ENCODE assay signal across 29 cellular contexts in the genomic region with DNA sequence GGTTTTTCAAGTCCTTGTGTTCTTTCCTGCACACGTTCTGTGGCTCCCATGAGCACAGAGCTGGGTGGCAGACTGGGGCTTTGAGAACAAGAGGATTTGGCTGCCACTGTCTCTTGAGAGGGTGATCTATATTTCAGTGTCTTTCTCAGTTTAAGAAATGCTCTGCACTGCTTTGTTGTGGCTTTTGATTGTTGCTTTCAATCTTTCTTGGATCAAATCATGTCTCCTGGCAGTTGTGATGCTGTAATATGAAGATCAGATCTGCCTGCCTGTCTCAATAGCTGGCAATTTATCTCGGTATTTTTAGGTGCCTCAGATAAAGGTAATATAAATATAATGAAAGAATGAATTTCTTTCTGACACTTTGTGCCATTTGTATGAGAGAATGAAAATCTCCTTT.
"Had no signal": no experiment of that assay in that cellular context is flagged by ENCODE, and none has a peak within 500 bp of the region (broad histone marks: within the 10 kb centered on the region; RNA-seq: fewer than 3 reads in every experiment).

No MANE protein-coding gene starts in this region.

- FAIRE-seq: urothelium cell line had no signal

- DNase-seq: stimulated activated CD4-positive, alpha-beta T cell treated with anti-CD3 and anti-CD28 coated beads, Interleukin-2, amount 100 ng/mL, for 48 hours; stimulated activated CD4-positive, alpha-beta T cell treated with anti-CD3 and anti-CD28 coated beads, Interleukin-4, amount 100 ng/mL, for 1 hour; stimulated activated CD4-positive, alpha-beta T cell treated with anti-CD3 and anti-CD28 coated beads, Interleukin-4, amount 100 ng/mL, for 24 hours; stimulated activated CD4-positive, alpha-beta T cell treated with anti-CD3 and anti-CD28 coated beads, Interleukin-4, amount 100 ng/mL, for 4 hours; stimulated activated CD8-positive, alpha-beta memory T cell treated with anti-CD3 and anti-CD28 coated beads, Interleukin-4, amount 100 ng/mL, for 48 hours; stimulated activated naive B cell treated with anti-CD40 and anti-IgM and Interleukin-4, amounts not matched to agents 10 μg/mL and 1 μg/mL and 100 μg/mL, for 72 hours; stimulated activated naive CD4-positive, alpha-beta T cell; stimulated activated naive CD4-positive, alpha-beta T cell treated with Interleukin-2 at 50 U/mL for 16 hours; stimulated activated naive CD8-positive, alpha-beta T cell treated with anti-CD3 and anti-CD28 coated beads, Interleukin-15, amount 100 ng/mL, for 72 hours; stimulated activated naive CD8-positive, alpha-beta T cell treated with anti-CD3 and anti-CD28 coated beads, Interleukin-15, Interleukin-2, amounts not matched to agents 100 U/mL and 50 U/mL, for 24 hours; stomach; substantia nigra; testis; thyroid gland; tibial artery; transverse colon; trophoblast cell; upper lobe of left lung; upper lobe of right lung; uterus had no signal

- H3K4me1 ChIP-seq: stomach, suprapubic skin, testis, thyroid gland, tibial artery, tibial nerve, transverse colon, upper lobe of left lung, upper lobe of right lung, uterus, vagina had no signal

- H3K27ac Mint-ChIP-seq: stimulated activated effector memory CD8-positive, alpha-beta T cell treated with anti-CD3 and anti-CD28 coated beads, Interleukin-12 subunit alpha, Interleukin-12 subunit beta, amount 100 ng/mL, for 72 hours; stimulated activated memory B cell treated with anti-CD40 and anti-IgM and Interleukin-4, amounts not matched to agents 10 μg/mL and 1 μg/mL and 100 μg/mL, for 72 hours; stimulated activated naive B cell treated with anti-CD40 and anti-IgM and Interleukin-4, amounts not matched to agents 10 μg/mL and 1 μg/mL and 100 μg/mL, for 72 hours; stimulated activated naive CD8-positive, alpha-beta T cell treated with anti-CD3 and anti-CD28 coated beads, Interleukin-15, amount 100 ng/mL, for 72 hours; stimulated activated naive CD8-positive, alpha-beta T cell treated with anti-CD3 and anti-CD28 coated beads, Interleukin-15, Interleukin-2, amounts not matched to agents 100 ng/mL and 50 ng/mL, for 24 hours; type B pancreatic cell had no signal

- H3K27ac ChIP-seq: stomach, suprapubic skin, testis, thoracic aorta, thyroid gland, tibial artery, tibial nerve, transverse colon, upper lobe of left lung, upper lobe of right lung, uterus, vagina had no signal

- H3K36me3 Mint-ChIP-seq: stimulated activated effector memory CD8-positive, alpha-beta T cell treated with anti-CD3 and anti-CD28 coated beads, Interleukin-12 subunit alpha, Interleukin-12 subunit beta, amount 100 ng/mL, for 72 hours; stimulated activated memory B cell treated with anti-CD40 and anti-IgM and Interleukin-4, amounts not matched to agents 10 μg/mL and 1 μg/mL and 100 μg/mL, for 72 hours; stimulated activated naive B cell treated with anti-CD40 and anti-IgM and Interleukin-4, amounts not matched to agents 10 μg/mL and 1 μg/mL and 100 μg/mL, for 72 hours; type B pancreatic cell had no signal

- H3K36me3 ChIP-seq: stomach, suprapubic skin, thoracic aorta, thyroid gland, tibial artery, tibial nerve, transverse colon, upper lobe of left lung, upper lobe of right lung, uterus, vagina had no signal

- H3K4me3 ChIP-seq: stomach, suprapubic skin, testis, thoracic aorta, thyroid gland, tibial artery, tibial nerve, transverse colon, upper lobe of left lung, upper lobe of right lung, uterus, vagina had no signal

- H3K4me3 Mint-ChIP-seq: stimulated activated effector memory CD8-positive, alpha-beta T cell treated with anti-CD3 and anti-CD28 coated beads, Interleukin-12 subunit alpha, Interleukin-12 subunit beta, amount 100 ng/mL, for 72 hours; stimulated activated memory B cell treated with anti-CD40 and anti-IgM and Interleukin-4, amounts not matched to agents 10 μg/mL and 1 μg/mL and 100 μg/mL, for 72 hours; stimulated activated naive B cell treated with anti-CD40 and anti-IgM and Interleukin-4, amounts not matched to agents 10 μg/mL and 1 μg/mL and 100 μg/mL, for 72 hours; stimulated activated naive CD8-positive, alpha-beta T cell treated with anti-CD3 and anti-CD28 coated beads, Interleukin-15, amount 100 ng/mL, for 72 hours; stimulated activated naive CD8-positive, alpha-beta T cell treated with anti-CD3 and anti-CD28 coated beads, Interleukin-15, Interleukin-2, amounts not matched to agents 100 ng/mL and 50 ng/mL, for 24 hours; type B pancreatic cell had no signal

- ATAC-seq: stimulated activated effector memory CD8-positive, alpha-beta T cell treated with anti-CD3 and anti-CD28 coated beads, Interleukin-12 subunit alpha, Interleukin-12 subunit beta, amount 100 ng/mL, for 72 hours; stimulated activated memory B cell treated with anti-CD40 and anti-IgM and Interleukin-4, amounts not matched to agents 10 μg/mL and 1 μg/mL and 100 μg/mL, for 72 hours; stimulated activated naive B cell treated with anti-CD40 and anti-IgM and Interleukin-4, amounts not matched to agents 10 μg/mL and 1 μg/mL and 100 μg/mL, for 72 hours; stimulated activated naive CD8-positive, alpha-beta T cell treated with anti-CD3 and anti-CD28 coated beads, Interleukin-15, amount 100 ng/mL, for 72 hours; stimulated activated naive CD8-positive, alpha-beta T cell treated with anti-CD3 and anti-CD28 coated beads, Interleukin-15, Interleukin-2, amounts not matched to agents 100 U/mL and 50 U/mL, for 24 hours; upper lobe of right lung had no signal

- H3K27me3 Mint-ChIP-seq: stimulated activated memory B cell treated with anti-CD40 and anti-IgM and Interleukin-4, amounts not matched to agents 10 μg/mL and 1 μg/mL and 100 μg/mL, for 72 hours; stimulated activated naive B cell treated with anti-CD40 and anti-IgM and Interleukin-4, amounts not matched to agents 10 μg/mL and 1 μg/mL and 100 μg/mL, for 72 hours; type B pancreatic cell had no signal

- H3K4me1 Mint-ChIP-seq: stimulated activated effector memory CD8-positive, alpha-beta T cell treated with anti-CD3 and anti-CD28 coated beads, Interleukin-12 subunit alpha, Interleukin-12 subunit beta, amount 100 ng/mL, for 72 hours; stimulated activated memory B cell treated with anti-CD40 and anti-IgM and Interleukin-4, amounts not matched to agents 10 μg/mL and 1 μg/mL and 100 μg/mL, for 72 hours; stimulated activated naive B cell treated with anti-CD40 and anti-IgM and Interleukin-4, amounts not matched to agents 10 μg/mL and 1 μg/mL and 100 μg/mL, for 72 hours; stimulated activated naive CD8-positive, alpha-beta T cell treated with anti-CD3 and anti-CD28 coated beads, Interleukin-15, amount 100 ng/mL, for 72 hours had no signal

- H3K27me3 ChIP-seq: stomach, suprapubic skin, testis, thyroid gland, tibial artery, tibial nerve, transverse colon, upper lobe of left lung, upper lobe of right lung, uterus, vagina had no signal

- H3K9me3 ChIP-seq: stomach, suprapubic skin, testis, thoracic aorta, thyroid gland, tibial artery, tibial nerve, transverse colon, upper lobe of left lung, upper lobe of right lung, uterus, vagina had no signal

- H3K9me3 Mint-ChIP-seq: stimulated activated memory B cell treated with anti-CD40 and anti-IgM and Interleukin-4, amounts not matched to agents 10 μg/mL and 1 μg/mL and 100 μg/mL, for 72 hours; stimulated activated naive CD8-positive, alpha-beta T cell treated with anti-CD3 and anti-CD28 coated beads, Interleukin-15, amount 100 ng/mL, for 72 hours; stimulated activated naive CD8-positive, alpha-beta T cell treated with anti-CD3 and anti-CD28 coated beads, Interleukin-15, Interleukin-2, amounts not matched to agents 100 ng/mL and 50 ng/mL, for 24 hours; type B pancreatic cell had no signal
